Comparison of ENCODE assay signal across 8 cellular contexts in genomic region chr12:104137175-104137901, GRCh38. TPM values are rescaled to one million over a fixed set of nuclear protein-coding genes. Genes with fewer than 3 reads are reported as not detected.
DNase-seq lines count a peak whose midpoint lies in the region; ATAC-seq and TF ChIP-seq lines count a peak whose summit lies in the region.

No MANE protein-coding gene starts in this region.

- DNase-seq in Ammon's horn (ENCODE audit: low spot score) (peak; percentile 26), RPMI8226 (peak; percentile 57), foreskin keratinocyte (peak in 1 of 2 donors; percentile 26), testis (peak; percentile 35)
- peak; percentile 39 for DNase-seq in activated gamma-delta T cell treated with anti-CD3 and anti-CD28 coated beads, Interleukin-2, amount 50 U/mL, for 16 hours (ENCODE audit: low read depth)

- H3K27ac ChIP-seq in foreskin keratinocyte = peak overlapping the region; percentile 71
- peak overlapping the region; percentile 82 to 92 for H3K27ac ChIP-seq in testis

- H3K27me3 ChIP-seq in foreskin keratinocyte (no peaks in the 10 kb centered on the region), neuron (ENCODE audit: insufficient read depth, low read length) (no peaks in the 10 kb centered on the region), testis (no peaks in the 10 kb centered on the region)

- H3K9me3 ChIP-seq in neuron (ENCODE audit: low read length) (no peaks in the 10 kb centered on the region), testis (no peaks in the 10 kb centered on the region)

- WGBS in testis, 2 donors = 0% methylated on average over 12 to 58 of the region's 74 CpGs

- H3K4me3 ChIP-seq in neuron (ENCODE audit: low read length) (peak overlapping the region; percentile 87), testis (peak overlapping the region; percentile 78 to 82)

- H3K4me1 ChIP-seq in foreskin keratinocyte (peaks cover 14% of the 10 kb centered on the region), neuron (ENCODE audit: insufficient read depth, low read length) (peaks cover 25% of the 10 kb centered on the region), testis (peaks cover 16% of the 10 kb centered on the region)

- TF ChIP-seq CTCF in foreskin keratinocyte (conservative IDR thresholded peaks at IDR 0.05) = no peak
- TF ChIP-seq CTCF in testis (IDR thresholded peaks at IDR 0.05) = no peak

- H2AFZ ChIP-seq in neuron (ENCODE audit: low read depth, low read length) = no peak overlapping the region

- TF ChIP-seq POLR2A in testis (IDR thresholded peaks at IDR 0.05) = no peak

- intact Hi-C loops in testis (cut with DNase I; ENCODE audit: low total_unique reads) = no loop called here

- H3K36me3 ChIP-seq in neuron (ENCODE audit: insufficient read depth, low read length) (peaks cover 26% of the 10 kb centered on the region), testis (ENCODE audit: low read depth, missing control alignments) (no peaks in the 10 kb centered on the region)

- ATAC-seq in GM19043 (IDR thresholded peaks at IDR 0.05; ENCODE audit: low read depth, unreplicated experiment) (peak; percentile 22), HG03196 (IDR thresholded peaks at IDR 0.05; ENCODE audit: unreplicated experiment) (peak; percentile 33), foreskin keratinocyte (peak; percentile 15)

RNA-seq across cellular contexts. Expression of gene NFYB, which starts 0.7 kb away (rescaled TPM):
- 25.7 and 26.5 TPM in 2 replicates for total RNA-seq in foreskin keratinocyte
- polyA plus RNA-seq in foreskin keratinocyte = 13.5 and 17.4 TPM in 2 replicates
- total RNA-seq in testis = 10 to 100 TPM; 33.8 to 36.1 TPM
- 53.1 TPM for polyA plus RNA-seq in testis (ENCODE audit: insufficient read depth, low read depth, low replicate concordance)
